Comparison of ENCODE assay signal across 40 cellular contexts in the genomic region with DNA sequence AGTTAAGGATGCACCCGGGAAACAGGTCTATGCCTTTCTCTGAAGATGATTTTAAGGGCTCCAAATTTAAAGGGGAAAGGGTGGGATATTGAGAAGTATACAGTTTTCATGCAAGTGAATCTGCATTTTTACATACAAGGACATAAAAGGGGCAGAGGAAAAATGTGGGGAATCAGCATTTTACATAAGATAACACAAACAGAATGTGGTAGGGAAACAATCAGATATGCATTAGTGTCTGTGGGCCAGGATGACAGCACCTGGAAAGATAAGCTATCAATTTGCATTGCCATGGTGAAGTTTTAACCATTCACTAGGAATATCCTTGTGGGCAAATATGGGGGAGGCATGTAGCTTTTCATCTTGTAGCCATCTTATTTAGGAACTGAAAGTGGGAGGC. TPM values are rescaled to one million over a fixed set of nuclear protein-coding genes. Genes with fewer than 3 reads are reported as not detected.
"Had no signal": no experiment of that assay in that cellular context is flagged by ENCODE, and none has a peak within 500 bp of the region (broad histone marks: within the 10 kb centered on the region; RNA-seq: fewer than 3 reads in every experiment).

No MANE protein-coding gene starts in this region.

- H3K36me3 ChIP-seq: ascending aorta, cardiac muscle cell had no signal

- DNase-seq: activated B cell treated with CpG ODN at 0.5 μM for 24 hours; activated CD4-positive, alpha-beta memory T cell treated with anti-CD3 and anti-CD28 coated beads for 36 hours; activated CD4-positive, alpha-beta T cell treated with anti-CD3 and anti-CD28 coated beads for 4 hours; activated CD4-positive, alpha-beta T cell treated with anti-CD3 and anti-CD28 coated beads, Interleukin-2, amount 10 ng/mL, durations not matched to agents 24 days and 14 days; activated CD4-positive, alpha-beta T cell treated with anti-CD3 and anti-CD28 coated beads, Interleukin-2, amount 50 U/mL, for 1 hour; activated CD4-positive, alpha-beta T cell treated with anti-CD3 and anti-CD28 coated beads, Interleukin-2, amount 50 U/mL, for 4 hours; activated CD4-positive, CD25-positive, alpha-beta regulatory T cell treated with anti-CD3 and anti-CD28 coated beads, Interleukin-2, amount 50 U/mL, for 72 hours; activated CD8-positive, alpha-beta memory T cell treated with anti-CD3 and anti-CD28 coated beads, Interleukin-2, amount 50 U/mL, for 4 hours; activated CD8-positive, alpha-beta T cell treated with anti-CD3 and anti-CD28 coated beads for 36 hours; activated effector memory CD4-positive, alpha-beta T cell treated with anti-CD3 and anti-CD28 coated beads, Interleukin-2, amount 50 U/mL, for 16 hours; activated gamma-delta T cell treated with Interleukin-2 at 50 U/mL for 16 hours; activated naive CD4-positive, alpha-beta T cell; activated naive CD4-positive, alpha-beta T cell treated with anti-CD3 and anti-CD28 coated beads, Interleukin-2, amount 10 ng/mL, durations not matched to agents 7 days and 5 days; activated naive CD8-positive, alpha-beta T cell treated with anti-CD3 and anti-CD28 coated beads, Interleukin-2, amount 10 ng/mL, durations not matched to agents 7 days and 5 days; activated naive CD8-positive, alpha-beta T cell treated with anti-CD3 and anti-CD28 coated beads, Interleukin-2, amount 50 U/mL, for 24 hours; activated T-cell treated with anti-CD3 and anti-CD28 coated beads for 4 hours; activated T-cell treated with anti-CD3 and anti-CD28 coated beads, Interleukin-2, amount 50 U/mL, for 1 hour; activated T-cell treated with anti-CD3 and anti-CD28 coated beads, Interleukin-2, amount 50 U/mL, for 4 hours; activated T-cell treated with anti-CD3 and anti-CD28 coated beads, Interleukin-2, amount 50 U/mL, for 72 hours; amygdala; anterior cingulate cortex; caudate nucleus; cerebellar nuclear complex; T-helper 2 cell; T-helper 9 cell had no signal

- ATAC-seq: activated CD8-positive, alpha-beta T cell treated with anti-CD3 and anti-CD28 coated beads for 36 hours; activated naive CD8-positive, alpha-beta T cell treated with anti-CD3 and anti-CD28 coated beads, Interleukin-2, amount 50 U/mL, for 24 hours; activated T-cell treated with anti-CD3 and anti-CD28 coated beads, Interleukin-2, amount 50 U/mL, for 4 hours; activated T-cell treated with anti-CD3 and anti-CD28 coated beads, Interleukin-2, amount 50 U/mL, for 72 hours; activated T-helper 17 cell treated with anti-CD3 and anti-CD28 coated beads, Interleukin-2, amount 50 U/mL, for 72 hours had no signal

- H3K4me3 ChIP-seq: ascending aorta, cardiac muscle cell had no signal

- H3K27ac ChIP-seq: ascending aorta, cardiac muscle cell, VCaP had no signal

- H3K4me1 ChIP-seq: ascending aorta had no signal

- FAIRE-seq: bronchial epithelial cell had no signal

- H3K4me1 Mint-ChIP-seq: activated B cell treated with CpG ODN at 0.5 μM for 24 hours; activated CD4-positive, alpha-beta T cell treated with anti-CD3 and anti-CD28 coated beads, Interleukin-2, amount 10 ng/mL, durations not matched to agents 24 days and 14 days; activated naive CD4-positive, alpha-beta T cell treated with anti-CD3 and anti-CD28 coated beads, Interleukin-2, amount 10 ng/mL, durations not matched to agents 7 days and 5 days; activated naive CD4-positive, alpha-beta T cell treated with anti-CD3 and anti-CD28 coated beads, Interleukin-2, amount 50 U/mL, for 24 hours; activated naive CD8-positive, alpha-beta T cell treated with anti-CD3 and anti-CD28 coated beads, Interleukin-2, amount 10 ng/mL, durations not matched to agents 7 days and 5 days; activated naive CD8-positive, alpha-beta T cell treated with anti-CD3 and anti-CD28 coated beads, Interleukin-2, amount 50 U/mL, for 24 hours; activated T-helper 17 cell treated with anti-CD3 and anti-CD28 coated beads, Interleukin-2, amount 50 U/mL, for 72 hours; brain; central memory CD8-positive, alpha-beta T cell had no signal

- H3K27ac Mint-ChIP-seq: activated B cell treated with CpG ODN at 0.5 μM for 24 hours; activated CD4-positive, alpha-beta memory T cell treated with anti-CD3 and anti-CD28 coated beads for 36 hours; activated CD4-positive, alpha-beta T cell treated with anti-CD3 and anti-CD28 coated beads, Interleukin-2, amount 10 ng/mL, durations not matched to agents 24 days and 14 days; activated CD8-positive, alpha-beta T cell treated with anti-CD3 and anti-CD28 coated beads for 36 hours; activated naive CD4-positive, alpha-beta T cell treated with anti-CD3 and anti-CD28 coated beads, Interleukin-2, amount 10 ng/mL, durations not matched to agents 7 days and 5 days; activated naive CD4-positive, alpha-beta T cell treated with anti-CD3 and anti-CD28 coated beads, Interleukin-2, amount 50 U/mL, for 24 hours; activated naive CD8-positive, alpha-beta T cell; activated naive CD8-positive, alpha-beta T cell treated with anti-CD3 and anti-CD28 coated beads, Interleukin-2, amount 10 ng/mL, durations not matched to agents 7 days and 5 days; activated naive CD8-positive, alpha-beta T cell treated with anti-CD3 and anti-CD28 coated beads, Interleukin-2, amount 50 U/mL, for 24 hours; activated T-cell treated with anti-CD3 and anti-CD28 coated beads, Interleukin-2, amount 50 U/mL, for 72 hours; activated T-helper 1 cell treated with anti-CD3 and anti-CD28 coated beads, Interleukin-12 subunit alpha, Interleukin-12 subunit beta, Interleukin-2, Interleukin-4 antibody, amounts not matched to agents 30 ng/mL and 10 ng/mL and 1 ng/mL, durations not matched to agents 14 hours and 24 hours and 36 hours; activated T-helper 17 cell treated with anti-CD3 and anti-CD28 coated beads, Interleukin-2, amount 50 U/mL, for 72 hours; brain; T-helper 1 cell treated with Interleukin-12 subunit alpha and Interleukin-12 subunit beta and Interleukin-4 antibody, amounts not matched to agents 30 μg/mL and 1 μg/mL, for 36 hours; T-helper 2 cell treated with Interferon-gamma antibody and Interleukin-4, amounts not matched to agents 5 μg/mL and 100 μg/mL, for 36 hours had no signal

- H3K4me3 Mint-ChIP-seq: activated B cell treated with CpG ODN at 0.5 μM for 24 hours; activated CD4-positive, alpha-beta memory T cell treated with anti-CD3 and anti-CD28 coated beads for 36 hours; activated CD4-positive, alpha-beta T cell treated with anti-CD3 and anti-CD28 coated beads, Interleukin-2, amount 10 ng/mL, durations not matched to agents 24 days and 14 days; activated CD8-positive, alpha-beta T cell treated with anti-CD3 and anti-CD28 coated beads for 36 hours; activated naive CD4-positive, alpha-beta T cell treated with anti-CD3 and anti-CD28 coated beads, Interleukin-2, amount 10 ng/mL, durations not matched to agents 7 days and 5 days; activated naive CD4-positive, alpha-beta T cell treated with anti-CD3 and anti-CD28 coated beads, Interleukin-2, amount 50 U/mL, for 24 hours; activated naive CD8-positive, alpha-beta T cell; activated naive CD8-positive, alpha-beta T cell treated with anti-CD3 and anti-CD28 coated beads, Interleukin-2, amount 10 ng/mL, durations not matched to agents 7 days and 5 days; activated naive CD8-positive, alpha-beta T cell treated with anti-CD3 and anti-CD28 coated beads, Interleukin-2, amount 50 U/mL, for 24 hours; activated T-cell treated with anti-CD3 and anti-CD28 coated beads, Interleukin-2, amount 50 U/mL, for 4 hours; activated T-cell treated with anti-CD3 and anti-CD28 coated beads, Interleukin-2, amount 50 U/mL, for 72 hours; activated T-helper 1 cell treated with anti-CD3 and anti-CD28 coated beads, Interleukin-12 subunit alpha, Interleukin-12 subunit beta, Interleukin-2, Interleukin-4 antibody, amounts not matched to agents 30 ng/mL and 10 ng/mL and 1 ng/mL, durations not matched to agents 14 hours and 24 hours and 36 hours; activated T-helper 17 cell treated with anti-CD3 and anti-CD28 coated beads, Interleukin-2, amount 50 U/mL, for 72 hours; brain; central memory CD8-positive, alpha-beta T cell; T-helper 1 cell treated with Interleukin-12 subunit alpha and Interleukin-12 subunit beta and Interleukin-4 antibody, amounts not matched to agents 30 μg/mL and 1 μg/mL, for 36 hours; T-helper 2 cell treated with Interferon-gamma antibody and Interleukin-4, amounts not matched to agents 5 μg/mL and 100 μg/mL, for 36 hours had no signal

- H3K27me3 ChIP-seq: ascending aorta, cardiac muscle cell had no signal

- H3K36me3 Mint-ChIP-seq: activated naive CD4-positive, alpha-beta T cell treated with anti-CD3 and anti-CD28 coated beads, Interleukin-2, amount 10 ng/mL, durations not matched to agents 7 days and 5 days; activated naive CD8-positive, alpha-beta T cell treated with anti-CD3 and anti-CD28 coated beads, Interleukin-2, amount 10 ng/mL, durations not matched to agents 7 days and 5 days; brain had no signal

RNA-seq across cellular contexts. Expression of gene IGFL3, which starts 24.1 kb away (rescaled TPM):
- total RNA-seq: activated B cell treated with CpG ODN at 0.5 μM for 24 hours; activated CD4-positive, alpha-beta memory T cell treated with anti-CD3 and anti-CD28 coated beads for 36 hours; activated CD4-positive, alpha-beta T cell treated with anti-CD3 and anti-CD28 coated beads, Interleukin-2, amount 10 ng/mL, durations not matched to agents 24 days and 14 days; activated CD8-positive, alpha-beta memory T cell treated with anti-CD3 and anti-CD28 coated beads for 36 hours; activated CD8-positive, alpha-beta T cell treated with anti-CD3 and anti-CD28 coated beads for 36 hours; activated naive CD8-positive, alpha-beta T cell treated with anti-CD3 and anti-CD28 coated beads, Interleukin-2, amount 10 ng/mL, durations not matched to agents 7 days and 5 days; activated T-cell treated with anti-CD3 and anti-CD28 coated beads, Interleukin-2, amount 50 U/mL, for 4 hours; activated T-cell treated with anti-CD3 and anti-CD28 coated beads, Interleukin-2, amount 50 U/mL, for 72 hours; activated T-helper 1 cell treated with anti-CD3 and anti-CD28 coated beads, Interleukin-12 subunit alpha, Interleukin-12 subunit beta, Interleukin-2, Interleukin-4 antibody, amounts not matched to agents 30 ng/mL and 10 ng/mL and 1 ng/mL, durations not matched to agents 14 hours and 24 hours and 36 hours; activated T-helper 17 cell treated with anti-CD3 and anti-CD28 coated beads, Interleukin-2, amount 50 U/mL, for 72 hours; ascending aorta; bronchial epithelial cell; cardiac muscle cell had no signal
- polyA plus RNA-seq: adipose tissue, cardiac muscle cell had no signal

RNA-seq across cellular contexts. Expression of gene IGFL2, which starts 47.7 kb away (rescaled TPM):
- total RNA-seq: activated B cell treated with CpG ODN at 0.5 μM for 24 hours; activated CD4-positive, alpha-beta memory T cell treated with anti-CD3 and anti-CD28 coated beads for 36 hours; activated CD8-positive, alpha-beta memory T cell treated with anti-CD3 and anti-CD28 coated beads for 36 hours; activated CD8-positive, alpha-beta T cell treated with anti-CD3 and anti-CD28 coated beads for 36 hours; activated naive CD8-positive, alpha-beta T cell treated with anti-CD3 and anti-CD28 coated beads, Interleukin-2, amount 10 ng/mL, durations not matched to agents 7 days and 5 days; activated T-cell treated with anti-CD3 and anti-CD28 coated beads, Interleukin-2, amount 50 U/mL, for 4 hours; activated T-cell treated with anti-CD3 and anti-CD28 coated beads, Interleukin-2, amount 50 U/mL, for 72 hours; activated T-helper 17 cell treated with anti-CD3 and anti-CD28 coated beads, Interleukin-2, amount 50 U/mL, for 72 hours; ascending aorta; bronchial epithelial cell; cardiac muscle cell had no signal

RNA-seq across cellular contexts. Expression of gene IGFL4, which starts 59.5 kb away (rescaled TPM):
- total RNA-seq: activated B cell treated with CpG ODN at 0.5 μM for 24 hours; activated CD4-positive, alpha-beta memory T cell treated with anti-CD3 and anti-CD28 coated beads for 36 hours; activated CD4-positive, alpha-beta T cell treated with anti-CD3 and anti-CD28 coated beads, Interleukin-2, amount 10 ng/mL, durations not matched to agents 24 days and 14 days; activated CD8-positive, alpha-beta memory T cell treated with anti-CD3 and anti-CD28 coated beads for 36 hours; activated CD8-positive, alpha-beta T cell treated with anti-CD3 and anti-CD28 coated beads for 36 hours; activated naive CD8-positive, alpha-beta T cell treated with anti-CD3 and anti-CD28 coated beads, Interleukin-2, amount 10 ng/mL, durations not matched to agents 7 days and 5 days; activated T-cell treated with anti-CD3 and anti-CD28 coated beads, Interleukin-2, amount 50 U/mL, for 4 hours; activated T-cell treated with anti-CD3 and anti-CD28 coated beads, Interleukin-2, amount 50 U/mL, for 72 hours; activated T-helper 1 cell treated with anti-CD3 and anti-CD28 coated beads, Interleukin-12 subunit alpha, Interleukin-12 subunit beta, Interleukin-2, Interleukin-4 antibody, amounts not matched to agents 30 ng/mL and 10 ng/mL and 1 ng/mL, durations not matched to agents 14 hours and 24 hours and 36 hours; activated T-helper 17 cell treated with anti-CD3 and anti-CD28 coated beads, Interleukin-2, amount 50 U/mL, for 72 hours; ascending aorta; bronchial epithelial cell; chondrocyte had no signal
